ENCODE assay signal across 22 cellular contexts in the genomic region with DNA sequence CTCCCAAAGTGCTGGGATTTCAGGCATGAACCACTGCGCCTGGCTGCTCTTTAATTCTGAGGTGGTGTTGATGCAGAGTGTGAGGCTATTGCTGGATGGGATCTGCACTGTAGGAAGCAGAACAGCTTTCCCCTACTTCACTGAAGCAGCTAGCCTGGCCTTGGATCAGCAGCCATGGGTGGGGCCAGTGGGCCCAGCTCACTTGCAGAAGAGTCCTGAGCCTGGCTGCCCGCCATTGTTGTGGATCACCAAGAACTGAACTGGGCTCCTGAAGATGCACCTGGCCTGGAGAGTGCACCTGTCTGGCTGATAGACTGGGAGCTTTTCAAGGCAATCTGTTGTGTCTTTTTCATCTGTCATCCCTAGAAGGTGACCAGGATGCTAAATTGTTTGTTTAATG.
"Had no signal": no experiment of that assay in that cellular context is flagged by ENCODE, and none has a peak within 500 bp of the region (broad histone marks: within the 10 kb centered on the region; RNA-seq: fewer than 3 reads in every experiment).

No MANE protein-coding gene starts in this region.

- H3K9me3 ChIP-seq: Peyer's patch, SK-N-SH had no signal

- H3K4me3 ChIP-seq: K562, PC-9, Peyer's patch had no signal

- ATAC-seq: K562, T-cell had no signal

- H3K4me3 Mint-ChIP-seq: IgD-negative memory B cell; T-cell; T-helper 1 cell treated with Interleukin-12 subunit alpha and Interleukin-12 subunit beta and Interleukin-4 antibody, amounts not matched to agents 30 μg/mL and 1 μg/mL, for 36 hours had no signal

- H3K27ac ChIP-seq: HL-60, KMS-11, PC-9, Peyer's patch had no signal

- H3K36me3 ChIP-seq: Peyer's patch had no signal

- H3K9me3 Mint-ChIP-seq: IgD-negative memory B cell; T-cell; T-helper 1 cell treated with Interleukin-12 subunit alpha and Interleukin-12 subunit beta and Interleukin-4 antibody, amounts not matched to agents 30 μg/mL and 1 μg/mL, for 36 hours had no signal

- DNase-seq: MV-4-11; NCI-H1048; NCI-H1105; NCI-H1436 treated with DMSO at 0.1 percent for 48 hours; NCI-H187; NCI-H2029; NCI-H2081 treated with DMSO at 0.1 percent for 48 hours; NCI-H2227 treated with DMSO at 0.1 percent for 48 hours; NCI-H526; NK-92 treated with Interleukin-12 subunit alpha and Interleukin-12 subunit beta, amount 100 ng/mL, for 24 hours; OCI-M1; PC-9; Peyer's patch; Right ventricle myocardium superior; SK-N-SH; SW 1271; T-cell had no signal

- H3K27me3 Mint-ChIP-seq: IgD-negative memory B cell, T-cell had no signal

- H3K27ac Mint-ChIP-seq: IgD-negative memory B cell; T-cell; T-helper 1 cell treated with Interleukin-12 subunit alpha and Interleukin-12 subunit beta and Interleukin-4 antibody, amounts not matched to agents 30 μg/mL and 1 μg/mL, for 36 hours had no signal

- H3K9ac ChIP-seq: KMS-11, SK-N-SH had no signal

- H3K4me1 ChIP-seq: Peyer's patch had no signal

- H3K27me3 ChIP-seq: Peyer's patch had no signal
